Comparison of ENCODE assay signal across 9 cellular contexts in genomic region chr4:7771541-7772507, GRCh38.
A peak's percentile ranks its signal among the peaks of the same experiment; 100 is the strongest.
DNase-seq lines count a peak whose midpoint lies in the region; ATAC-seq and TF ChIP-seq lines count a peak whose summit lies in the region.
"Had no signal": no experiment of that assay in that cellular context is flagged by ENCODE, and none has a peak within 500 bp of the region (broad histone marks: within the 10 kb centered on the region; RNA-seq: fewer than 3 reads in every experiment).

No MANE protein-coding gene starts in this region.

- no peak for TF ChIP-seq EP300 in ovary (IDR thresholded peaks at IDR 0.05)

- H3K36me3 ChIP-seq in mucosa of rectum (ENCODE audit: control insufficient read depth in 2 of 2, insufficient read depth in 2 of 2, low read length in 2 of 2) (peaks cover 27 to 41% of the 10 kb centered on the region in 2 donors), ovary (no peaks in the 10 kb centered on the region), testis (ENCODE audit: low read depth, missing control alignments) (no peaks in the 10 kb centered on the region)

- TF ChIP-seq CTCF in ovary (IDR thresholded peaks at IDR 0.05), result no peak
- TF ChIP-seq CTCF in testis (IDR thresholded peaks at IDR 0.05), result no peak

- H3K27me3 ChIP-seq in mucosa of rectum (ENCODE audit: control insufficient read depth in 2 of 2, insufficient read depth in 2 of 2, low read length in 2 of 2), result no peaks in the 10 kb centered on the region
- H3K27me3 ChIP-seq in ovary, result no peaks in the 10 kb centered on the region
- H3K27me3 ChIP-seq in testis, result no peaks in the 10 kb centered on the region

- H3K9ac ChIP-seq in mucosa of rectum (ENCODE audit: low read depth in 1 of 2, low read length in 2 of 2), result peak overlapping the region in 1 of 2 donors; percentile 69

- H3K27ac ChIP-seq in mucosa of rectum (ENCODE audit: low read depth in 2 of 2, low read length in 2 of 2) (peak overlapping the region; percentile 54 to 78), ovary (peak overlapping the region in 1 of 2 donors; percentile 56), testis (no peak overlapping the region)
- H3K27ac ChIP-seq: skin epidermis had no signal

- TF ChIP-seq POLR2A in ovary (IDR thresholded peaks at IDR 0.05), result no peak
- TF ChIP-seq POLR2A in testis (IDR thresholded peaks at IDR 0.05), result no peak

- ATAC-seq in GM18520 (IDR thresholded peaks at IDR 0.05; ENCODE audit: unreplicated experiment), result peak; percentile 91
- ATAC-seq in GM21526 (IDR thresholded peaks at IDR 0.05; ENCODE audit: low FRiP score, unreplicated experiment), result peak; percentile 88
- ATAC-seq in HG03439 (IDR thresholded peaks at IDR 0.05; ENCODE audit: unreplicated experiment), result peak; percentile 96

- intact Hi-C loops in ovary (cut with DNase I), result no loop called here
- intact Hi-C loops in testis (cut with DNase I; ENCODE audit: low total_unique reads), result no loop called here

- peaks cover 28 to 51% of the 10 kb centered on the region in 2 donors for H3K4me1 ChIP-seq in mucosa of rectum (ENCODE audit: control insufficient read depth in 2 of 2, insufficient read depth in 2 of 2, low read length in 2 of 2)
- H3K4me1 ChIP-seq in ovary (ENCODE audit: insufficient read depth), result peaks cover 3% of the 10 kb centered on the region
- H3K4me1 ChIP-seq in testis, result no peaks in the 10 kb centered on the region

- H3K9me3 ChIP-seq in mucosa of rectum (ENCODE audit: control insufficient read depth in 2 of 2, low read length in 2 of 2) (no peaks in the 10 kb centered on the region), ovary (no peaks in the 10 kb centered on the region), testis (no peaks in the 10 kb centered on the region)

- no peak for DNase-seq in ovary
- no peak for DNase-seq in COLO668 (lab: John Stamatoyannopoulos, UW; ENCODE audit: unreplicated experiment)
- DNase-seq in effector CD8-positive, alpha-beta T cell (lab: John Stamatoyannopoulos, UW), result no peak
- DNase-seq in testis, result no peak

- no peak overlapping the region for H3K4me3 ChIP-seq in mucosa of rectum (ENCODE audit: low read length in 2 of 2)
- H3K4me3 ChIP-seq in ovary, result no peak overlapping the region
- no peak overlapping the region for H3K4me3 ChIP-seq in testis
- H3K4me3 ChIP-seq: skin epidermis had no signal

- WGBS in ovary, 3 donors, result 73 to 77% (median 75%) methylated on average over 26 of the region's 26 CpGs
- 86 to 88% methylated on average over 25 to 26 of the region's 26 CpGs for WGBS in testis, 2 donors

Comparison
In these comparisons a context has a peak if more than half of its experiments do, and no peak if none do; other contexts are left out.
1. H3K27ac ChIP-seq: peak in mucosa of rectum (2 of 2); none in testis (0 of 2).
2. Peak in every context shown above with its lines, with median percentiles within 50 percentile points of each other: ATAC-seq.